In the genomic region with DNA sequence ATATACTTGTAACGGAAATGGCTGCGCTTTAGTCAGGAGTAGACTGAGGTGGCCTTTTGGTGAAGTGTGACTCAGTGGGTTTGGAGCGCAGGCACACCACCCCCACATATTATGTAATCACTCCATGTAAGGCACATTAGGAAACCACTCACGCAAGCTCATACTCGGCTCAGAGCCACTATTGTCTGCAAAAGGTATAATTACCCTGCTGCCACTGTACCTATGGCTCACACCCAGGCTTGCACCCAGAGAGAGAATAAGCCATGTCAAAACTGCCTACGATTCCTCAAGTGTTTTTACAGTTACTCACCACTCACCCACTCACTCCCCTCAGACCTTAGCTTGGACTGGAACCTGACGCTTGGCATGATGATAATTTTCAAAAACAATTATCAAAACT, we compare ENCODE assay signal across 15 cellular contexts.
A peak's percentile ranks its signal among the peaks of the same experiment; 100 is the strongest.
DNase-seq lines count a peak whose midpoint lies in the region; FAIRE-seq and TF ChIP-seq lines count a peak whose summit lies in the region.
"Had no signal": no experiment of that assay in that cellular context is flagged by ENCODE, and none has a peak within 500 bp of the region (broad histone marks: within the 10 kb centered on the region; RNA-seq: fewer than 3 reads in every experiment).

No MANE protein-coding gene starts in this region.

- no peak overlapping the region for H3K4ac ChIP-seq in H9 (ENCODE audit: low read depth, low read length)

- H3K23ac ChIP-seq in H9 (ENCODE audit: insufficient read length, low read depth, low read length): no peak overlapping the region

- no peak overlapping the region for H2AK5ac ChIP-seq in H9 (ENCODE audit: insufficient read length, low read length)

- H3K79me1 ChIP-seq in H9 (ENCODE audit: insufficient read depth, low read depth, low read length, poor library complexity, severe bottlenecking): no peaks in the 10 kb centered on the region

- no peak overlapping the region for H2BK15ac ChIP-seq in H9 (ENCODE audit: low read depth, low read length)

- no peaks in the 10 kb centered on the region for H4K20me1 ChIP-seq in H9 (ENCODE audit: control insufficient read depth, insufficient read depth, insufficient read length)

- no peak overlapping the region for H2BK12ac ChIP-seq in H9 (ENCODE audit: insufficient read length, low read depth, low read length)

- no peak overlapping the region for H3K4me2 ChIP-seq in H9 (ENCODE audit: insufficient read depth, insufficient read length, low read length)

- H3K79me2 ChIP-seq in H9 (ENCODE audit: insufficient read depth, low read length): no peaks in the 10 kb centered on the region

- H3K56ac ChIP-seq in H9 (ENCODE audit: insufficient read length, low read depth, low read length): no peak overlapping the region

- no peak overlapping the region for H3T11ph ChIP-seq in H9 (ENCODE audit: low read length)

- WGBS in H9 (ENCODE audit: extremely low coverage, insufficient read length, low lambda C conversion rate): no CpG with 5 or more reads among the region's 7 CpGs

- TF ChIP-seq CTCF in HFFc6 (IDR thresholded peaks at IDR 0.05) (no peak), fibroblast of villous mesenchyme (IDR thresholded peaks at IDR 0.05; ENCODE audit: insufficient read depth, low read depth, low read length) (no peak), coronary artery (IDR thresholded peaks at IDR 0.05) (no peak), H9 (conservative IDR thresholded peaks at IDR 0.05) (no peak)

- no peaks in the 10 kb centered on the region for H3K4me1 ChIP-seq in H9 (ENCODE audit: insufficient read depth, low read length)
- H3K4me1 ChIP-seq: gastrocnemius medialis had no signal

- H2BK120ac ChIP-seq in H9 (ENCODE audit: low read depth, low read length, poor library complexity, severe bottlenecking): no peak overlapping the region

- H4K5ac ChIP-seq in H9 (ENCODE audit: insufficient read length, low read depth, low read length): no peak overlapping the region

- H3K23me2 ChIP-seq in H9 (ENCODE audit: insufficient read length, low read depth, low read length, poor library complexity, severe bottlenecking): no peaks in the 10 kb centered on the region

- H3K36me3 Mint-ChIP-seq in HFFc6 (ENCODE audit: low read depth) (no peaks in the 10 kb centered on the region), H9 (ENCODE audit: insufficient read depth in 1 of 3, low read depth in 3 of 3) (peaks cover 5 to 24% (median 6%) of the 10 kb centered on the region in 3 experiments; a peak in 5 of 7 replicates)

- H3K4me3 ChIP-seq in fibroblast of villous mesenchyme (ENCODE audit: low read depth, low read length) (no peak overlapping the region), coronary artery (no peak overlapping the region)
- H3K4me3 ChIP-seq: gastrocnemius medialis had no signal

- H3K27me3 Mint-ChIP-seq in HFFc6 (ENCODE audit: insufficient read depth): no peaks in the 10 kb centered on the region
- no peaks in the 10 kb centered on the region for H3K27me3 Mint-ChIP-seq in H9 (ENCODE audit: low read depth)
- H3K27me3 Mint-ChIP-seq: central memory CD8-positive, alpha-beta T cell; stimulated activated naive CD8-positive, alpha-beta T cell treated with anti-CD3 and anti-CD28 coated beads, Interleukin-15, Interleukin-2, amounts not matched to agents 100 ng/mL and 50 ng/mL, for 24 hours had no signal

- no peak overlapping the region for H3K14ac ChIP-seq in H9 (ENCODE audit: insufficient read depth, low read length)

- H3K9me3 Mint-ChIP-seq in HFFc6 (no peaks in the 10 kb centered on the region), H9 (peaks cover 0 to 6% of the 10 kb centered on the region in 2 experiments; a peak in 3 of 5 replicates)
- H3K9me3 Mint-ChIP-seq: central memory CD8-positive, alpha-beta T cell; stimulated activated naive CD8-positive, alpha-beta T cell treated with anti-CD3 and anti-CD28 coated beads, Interleukin-15, Interleukin-2, amounts not matched to agents 100 ng/mL and 50 ng/mL, for 24 hours had no signal

- H3K4me1 Mint-ChIP-seq in HFFc6 (ENCODE audit: low read depth) (peaks cover 49% of the 10 kb centered on the region), H9 (no peaks in the 10 kb centered on the region)
- H3K4me1 Mint-ChIP-seq: central memory CD8-positive, alpha-beta T cell had no signal

- H3K27ac ChIP-seq in coronary artery (no peak overlapping the region), H9 (ENCODE audit: insufficient read length, low read depth, low read length) (no peak overlapping the region)
- H3K27ac ChIP-seq: gastrocnemius medialis had no signal

- H3K27ac Mint-ChIP-seq in HFFc6: peak overlapping the region; percentile 63
- peak overlapping the region in 1 of 3 experiments; percentile 82; a peak in 1 of 7 replicates for H3K27ac Mint-ChIP-seq in H9
- H3K27ac Mint-ChIP-seq: stimulated activated naive CD8-positive, alpha-beta T cell treated with anti-CD3 and anti-CD28 coated beads, Interleukin-15, Interleukin-2, amounts not matched to agents 100 ng/mL and 50 ng/mL, for 24 hours had no signal

- no peak overlapping the region for H2BK5ac ChIP-seq in H9 (ENCODE audit: insufficient read length, low read length)

- H2BK20ac ChIP-seq in H9 (ENCODE audit: low read depth, low read length, poor library complexity, severe bottlenecking): no peak overlapping the region

- H3K9ac ChIP-seq in H9 (ENCODE audit: extremely low read depth, insufficient read length, low read length): no peak overlapping the region

- peak; percentile 86 for FAIRE-seq in urothelium cell line (lab: Jason Lieb, UNC)

- peak overlapping the region; percentile 2; the same call in 1 of the 2 replicates for H3K4me3 Mint-ChIP-seq in HFFc6
- H3K4me3 Mint-ChIP-seq in H9: no peak overlapping the region
- H3K4me3 Mint-ChIP-seq: central memory CD8-positive, alpha-beta T cell; stimulated activated naive CD8-positive, alpha-beta T cell treated with anti-CD3 and anti-CD28 coated beads, Interleukin-15, Interleukin-2, amounts not matched to agents 100 ng/mL and 50 ng/mL, for 24 hours had no signal

- H2AFZ ChIP-seq in H9 (ENCODE audit: low read length): no peak overlapping the region

- no peak overlapping the region for H3K18ac ChIP-seq in H9 (ENCODE audit: insufficient read length, low read depth, low read length)

- no peak overlapping the region for H4K91ac ChIP-seq in H9 (ENCODE audit: insufficient read length, low read depth, low read length)

- DNase-seq in HFFc6 (peak; percentile 70), SW480 (ENCODE audit: low spot score) (peak; percentile 20), fibroblast of villous mesenchyme (ENCODE audit: low read depth) (peak; percentile 30), urothelium cell line (ENCODE audit: low spot score) (peak; percentile 82), coronary artery (ENCODE audit: low spot score) (no peak), H9 (no peak)
- DNase-seq in activated T-cell treated with anti-CD3 and anti-CD28 coated beads, Interleukin-2, amount 50 U/mL, for 1 hour: no peak
- DNase-seq: activated CD4-positive, alpha-beta T cell treated with anti-CD3 and anti-CD28 coated beads for 4 hours; DMS53; gastrocnemius medialis; MM.1S; NCI-H526 treated with DMSO at 0.1 percent for 48 hours; stimulated activated CD4-positive, alpha-beta T cell treated with anti-CD3 and anti-CD28 coated beads, Interleukin-2, amount 100 ng/mL, for 48 hours had no signal

- H4K8ac ChIP-seq in H9 (replicated peaks; ENCODE audit: insufficient read length, low read depth, low read length): no peak overlapping the region

- H3K27me3 ChIP-seq in H9 (ENCODE audit: insufficient read depth, low read length): no peaks in the 10 kb centered on the region
- H3K27me3 ChIP-seq: gastrocnemius medialis had no signal

- H3K9me3 ChIP-seq in H9 (ENCODE audit: control insufficient read depth, low read depth, low read length): no peaks in the 10 kb centered on the region
- H3K9me3 ChIP-seq: gastrocnemius medialis had no signal

Comparison
In these comparisons a context has a peak if more than half of its experiments do, and no peak if none do; other contexts are left out.
1. DNase-seq: peak in HFFc6 (single experiment), SW480 (single experiment), fibroblast of villous mesenchyme (single experiment) and urothelium cell line (single experiment); none in activated T-cell treated with anti-CD3 and anti-CD28 coated beads, Interleukin-2, amount 50 U/mL, for 1 hour (single experiment), coronary artery (single experiment) and H9 (single experiment).